ENCODE assay signal across 10 cellular contexts in the genomic region with DNA sequence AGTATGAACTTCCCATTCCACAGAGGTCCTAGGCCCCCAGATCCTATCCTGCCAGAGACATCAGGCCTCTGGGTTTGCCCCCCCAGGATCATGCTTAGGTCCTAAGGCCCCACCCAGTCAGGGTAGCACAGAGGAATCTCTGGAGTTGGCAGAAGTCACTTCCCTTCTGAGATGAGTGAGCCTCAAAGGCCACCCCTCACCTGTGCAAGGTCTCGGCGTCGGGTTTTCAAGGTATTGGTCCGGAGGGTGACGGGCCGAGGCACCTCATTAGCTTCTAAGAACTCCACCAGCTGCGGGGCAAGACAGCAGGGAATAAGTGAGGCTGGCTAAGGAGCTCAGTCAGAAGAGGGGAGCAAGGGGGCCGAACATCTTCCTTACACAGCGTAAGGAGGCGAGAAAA. TPM values are rescaled to one million over a fixed set of nuclear protein-coding genes. Genes with fewer than 3 reads are reported as not detected.
DNase-seq lines count a peak whose midpoint lies in the region; ATAC-seq, FAIRE-seq and TF ChIP-seq lines count a peak whose summit lies in the region.
"Had no signal": no experiment of that assay in that cellular context is flagged by ENCODE, and none has a peak within 500 bp of the region (broad histone marks: within the 10 kb centered on the region; RNA-seq: fewer than 3 reads in every experiment).

No MANE protein-coding gene starts in this region.

- peak overlapping the region; percentile 68 for H3K27ac Mint-ChIP-seq in activated CD4-positive, alpha-beta T cell treated with anti-CD3 and anti-CD28 coated beads for 36 hours
- H3K27ac Mint-ChIP-seq in CD4-positive, alpha-beta memory T cell: peak overlapping the region in 5 of 7 donors; percentile 16 to 82 (median 77)
- peak overlapping the region; percentile 50 for H3K27ac Mint-ChIP-seq in activated CD8-positive, alpha-beta T cell treated with anti-CD3 and anti-CD28 coated beads for 36 hours
- H3K27ac Mint-ChIP-seq in stimulated activated effector memory CD8-positive, alpha-beta T cell treated with anti-CD3 and anti-CD28 coated beads, Interleukin-12 subunit alpha, Interleukin-12 subunit beta, amount 100 ng/mL, for 72 hours: no peak overlapping the region

- no peak for TF ChIP-seq CTCF in activated CD8-positive, alpha-beta T cell treated with anti-CD3 and anti-CD28 coated beads for 36 hours (IDR thresholded peaks at IDR 0.05)
- TF ChIP-seq CTCF in kidney (IDR thresholded peaks at IDR 0.05; ENCODE audit: borderline replicate concordance, extremely low read depth, insufficient read depth): no peak
- TF ChIP-seq CTCF in foreskin fibroblast (IDR thresholded peaks at IDR 0.05; ENCODE audit: low read depth, low read length): no peak

- peaks cover 54% of the 10 kb centered on the region for H3K36me3 ChIP-seq in CD4-positive, alpha-beta memory T cell (ENCODE audit: insufficient read depth, low read length)
- H3K36me3 ChIP-seq in kidney (ENCODE audit: control insufficient read depth in 1 of 2, insufficient read depth in 2 of 2, low read length in 2 of 2): peaks cover 31 to 42% of the 10 kb centered on the region in 2 donors

- no peak overlapping the region for H3K4me3 Mint-ChIP-seq in activated CD4-positive, alpha-beta T cell treated with anti-CD3 and anti-CD28 coated beads for 36 hours
- H3K4me3 Mint-ChIP-seq in CD4-positive, alpha-beta memory T cell: no peak overlapping the region
- H3K4me3 Mint-ChIP-seq in activated CD8-positive, alpha-beta T cell treated with anti-CD3 and anti-CD28 coated beads for 36 hours: no peak overlapping the region
- no peak overlapping the region for H3K4me3 Mint-ChIP-seq in stimulated activated effector memory CD8-positive, alpha-beta T cell treated with anti-CD3 and anti-CD28 coated beads, Interleukin-12 subunit alpha, Interleukin-12 subunit beta, amount 100 ng/mL, for 72 hours

- CTCF ChIA-PET in activated CD4-positive, alpha-beta T cell treated with anti-CD3 and anti-CD28 coated beads for 36 hours (lab: Charles Lee): interaction anchor here (0.7 to 2.1 kb wide), 9 partner anchors 12 to 349 kb away, joined by 3 to 12 read pairs (median 4); a partner anchor contains a TSS
- CTCF ChIA-PET in CD4-positive, alpha-beta memory T cell (lab: Charles Lee; ENCODE audit: partially characterized antibody): interaction anchor here (0.9 to 4.6 kb wide), 13 partner anchors 10 to 262 kb away, joined by 3 to 61 read pairs (median 5); a partner anchor contains a TSS
- CTCF ChIA-PET in activated CD8-positive, alpha-beta T cell treated with anti-CD3 and anti-CD28 coated beads for 36 hours (lab: Charles Lee): interaction anchor here (0.7 to 3.0 kb wide), 20 partner anchors 8 to 203 kb away, joined by 3 to 11 read pairs (median 4); a partner anchor contains a TSS

- H3K4me1 Mint-ChIP-seq in activated CD4-positive, alpha-beta T cell treated with anti-CD3 and anti-CD28 coated beads for 36 hours: peaks cover 44% of the 10 kb centered on the region
- peaks cover 19 to 47% (median 37%) of the 10 kb centered on the region in 4 donors for H3K4me1 Mint-ChIP-seq in CD4-positive, alpha-beta memory T cell
- peaks cover 49% of the 10 kb centered on the region for H3K4me1 Mint-ChIP-seq in activated CD8-positive, alpha-beta T cell treated with anti-CD3 and anti-CD28 coated beads for 36 hours (ENCODE audit: low read depth)
- H3K4me1 Mint-ChIP-seq in stimulated activated effector memory CD8-positive, alpha-beta T cell treated with anti-CD3 and anti-CD28 coated beads, Interleukin-12 subunit alpha, Interleukin-12 subunit beta, amount 100 ng/mL, for 72 hours: peaks cover 43% of the 10 kb centered on the region

- H3K9me3 Mint-ChIP-seq in activated CD4-positive, alpha-beta T cell treated with anti-CD3 and anti-CD28 coated beads for 36 hours (ENCODE audit: low read depth): no peaks in the 10 kb centered on the region
- no peaks in the 10 kb centered on the region for H3K9me3 Mint-ChIP-seq in CD4-positive, alpha-beta memory T cell
- H3K9me3 Mint-ChIP-seq in activated CD8-positive, alpha-beta T cell treated with anti-CD3 and anti-CD28 coated beads for 36 hours: no peaks in the 10 kb centered on the region
- H3K9me3 Mint-ChIP-seq in stimulated activated effector memory CD8-positive, alpha-beta T cell treated with anti-CD3 and anti-CD28 coated beads, Interleukin-12 subunit alpha, Interleukin-12 subunit beta, amount 100 ng/mL, for 72 hours: no peaks in the 10 kb centered on the region

- H3K4me1 ChIP-seq in CD4-positive, alpha-beta memory T cell (ENCODE audit: insufficient read depth, low read length): peaks cover 36% of the 10 kb centered on the region
- H3K4me1 ChIP-seq in kidney (ENCODE audit: control insufficient read depth in 1 of 2, insufficient read depth in 1 of 2, low read depth in 1 of 2, low read length in 2 of 2): peaks cover 5 to 9% of the 10 kb centered on the region in 2 donors

- no peak for DNase-seq in activated CD4-positive, alpha-beta T cell treated with anti-CD3 and anti-CD28 coated beads for 36 hours
- no peak for DNase-seq in activated CD4-positive, alpha-beta T cell treated with anti-CD3 and anti-CD28 coated beads, Interleukin-2, amount 50 U/mL, for 48 hours
- DNase-seq in CD4-positive, alpha-beta memory T cell: no peak
- DNase-seq in activated CD8-positive, alpha-beta T cell treated with anti-CD3 and anti-CD28 coated beads for 36 hours: no peak
- DNase-seq in kidney (peak; percentile 51), foreskin fibroblast (no peak)
- DNase-seq in stimulated activated effector memory CD8-positive, alpha-beta T cell treated with anti-CD3 and anti-CD28 coated beads, Interleukin-12 subunit alpha, Interleukin-12 subunit beta, amount 100 ng/mL, for 72 hours (ENCODE audit: low spot score in 2 of 2): no peak
- DNase-seq: NCI-H187 had no signal

- no peak for FAIRE-seq in kidney (lab: Jason Lieb, UNC)

- H3K9me3 ChIP-seq in CD4-positive, alpha-beta memory T cell (ENCODE audit: control insufficient read depth in 1 of 2, low read length in 2 of 2): no peaks in the 10 kb centered on the region
- H3K9me3 ChIP-seq in kidney (ENCODE audit: control insufficient read depth in 1 of 2, low read length in 2 of 2): no peaks in the 10 kb centered on the region

- no peak for ATAC-seq in activated CD4-positive, alpha-beta T cell treated with anti-CD3 and anti-CD28 coated beads for 36 hours
- ATAC-seq in activated CD8-positive, alpha-beta T cell treated with anti-CD3 and anti-CD28 coated beads for 36 hours: no peak
- ATAC-seq in stimulated activated effector memory CD8-positive, alpha-beta T cell treated with anti-CD3 and anti-CD28 coated beads, Interleukin-12 subunit alpha, Interleukin-12 subunit beta, amount 100 ng/mL, for 72 hours: no peak
- no peak for ATAC-seq in GM21576 (IDR thresholded peaks at IDR 0.05; ENCODE audit: unreplicated experiment)

- POLR2A ChIA-PET in activated CD4-positive, alpha-beta T cell treated with anti-CD3 and anti-CD28 coated beads for 36 hours (lab: Charles Lee): no interaction called here
- POLR2A ChIA-PET in CD4-positive, alpha-beta memory T cell (lab: Charles Lee; ENCODE audit: partially characterized antibody): interaction anchor here (1.1 to 1.5 kb wide), 3 partner anchors 9 to 31 kb away, joined by 4 to 5 read pairs (median 5); no protein-coding TSS in a partner anchor
- POLR2A ChIA-PET in activated CD8-positive, alpha-beta T cell treated with anti-CD3 and anti-CD28 coated beads for 36 hours (lab: Charles Lee): interaction anchor here (0.6 to 1.4 kb wide), 7 partner anchors 8 to 27 kb away, joined by 3 to 6 read pairs (median 3); no protein-coding TSS in a partner anchor

- no peak overlapping the region for H3K27ac ChIP-seq in CD4-positive, alpha-beta memory T cell (ENCODE audit: low read depth, low read length)
- no peak overlapping the region for H3K27ac ChIP-seq in kidney (ENCODE audit: low read depth in 2 of 2, low read length in 2 of 2)
- H3K27ac ChIP-seq: PC-9 had no signal

- H3K27me3 Mint-ChIP-seq in activated CD4-positive, alpha-beta T cell treated with anti-CD3 and anti-CD28 coated beads for 36 hours: no peaks in the 10 kb centered on the region
- H3K27me3 Mint-ChIP-seq in CD4-positive, alpha-beta memory T cell: no peaks in the 10 kb centered on the region
- no peaks in the 10 kb centered on the region for H3K27me3 Mint-ChIP-seq in activated CD8-positive, alpha-beta T cell treated with anti-CD3 and anti-CD28 coated beads for 36 hours

- no peak overlapping the region for H3K9ac ChIP-seq in kidney (ENCODE audit: low read length in 2 of 2)

- H3K27me3 ChIP-seq in CD4-positive, alpha-beta memory T cell (ENCODE audit: insufficient read depth, low read length): no peaks in the 10 kb centered on the region

- H3K36me3 Mint-ChIP-seq in activated CD4-positive, alpha-beta T cell treated with anti-CD3 and anti-CD28 coated beads for 36 hours (ENCODE audit: low read depth): peaks cover 79% of the 10 kb centered on the region
- H3K36me3 Mint-ChIP-seq in CD4-positive, alpha-beta memory T cell: peaks cover 53 to 71% of the 10 kb centered on the region in 2 donors
- H3K36me3 Mint-ChIP-seq in activated CD8-positive, alpha-beta T cell treated with anti-CD3 and anti-CD28 coated beads for 36 hours (ENCODE audit: low read depth): peaks cover 67% of the 10 kb centered on the region
- peaks cover 100% of the 10 kb centered on the region for H3K36me3 Mint-ChIP-seq in stimulated activated effector memory CD8-positive, alpha-beta T cell treated with anti-CD3 and anti-CD28 coated beads, Interleukin-12 subunit alpha, Interleukin-12 subunit beta, amount 100 ng/mL, for 72 hours

- no peak overlapping the region for H3K4me3 ChIP-seq in CD4-positive, alpha-beta memory T cell (ENCODE audit: low read length in 2 of 2)
- H3K4me3 ChIP-seq in kidney (ENCODE audit: low read length in 2 of 2) (no peak overlapping the region), foreskin fibroblast (ENCODE audit: low read depth in 1 of 2, low read length in 2 of 2) (no peak overlapping the region)
- H3K4me3 ChIP-seq: PC-9 had no signal

- intact Hi-C loops in activated CD4-positive, alpha-beta T cell treated with anti-CD3 and anti-CD28 coated beads for 36 hours (cut with DNase I, micrococcal nuclease): no loop called here
- intact Hi-C loops in CD4-positive, alpha-beta memory T cell (cut with micrococcal nuclease): loop anchor here (2.0 to 10.0 kb wide), 2 partner anchors 216 to 262 kb away; a partner anchor contains a TSS
- intact Hi-C loops in activated CD8-positive, alpha-beta T cell treated with anti-CD3 and anti-CD28 coated beads for 36 hours (cut with micrococcal nuclease): no loop called here
- intact Hi-C loops in kidney (cut with DNase I): no loop called here

RNA-seq across cellular contexts. Expression of a gene that starts 5.2 kb away (rescaled TPM):
- 10 to 100 TPM; 93.2 to 97.1 TPM for total RNA-seq in activated CD4-positive, alpha-beta T cell treated with anti-CD3 and anti-CD28 coated beads for 36 hours
- 10 to 100 TPM; 87.6 to 87.7 TPM for total RNA-seq in CD4-positive, alpha-beta memory T cell
- 10 to 100 TPM; 15.5 to 43.2 TPM for polyA plus RNA-seq in CD4-positive, alpha-beta memory T cell
- total RNA-seq in activated CD8-positive, alpha-beta T cell treated with anti-CD3 and anti-CD28 coated beads for 36 hours: 10 to 100 TPM; 87.9 to 89.4 TPM
- total RNA-seq in kidney: 29.7 TPM
- 12.2 TPM for polyA plus RNA-seq in kidney (ENCODE audit: insufficient read depth, low read depth, low replicate concordance)

RNA-seq across cellular contexts. Expression of a gene that starts 7.0 kb away (rescaled TPM):
- total RNA-seq in activated CD4-positive, alpha-beta T cell treated with anti-CD3 and anti-CD28 coated beads for 36 hours: 1 to 10 TPM; 8.1 to 8.4 TPM
- total RNA-seq in CD4-positive, alpha-beta memory T cell: 10 to 100 TPM; 58.7 to 60.4 TPM
- 10 to 100 TPM in 1 of 2 donors, 1 to 10 TPM in 1; 3.7 to 12.5 TPM for polyA plus RNA-seq in CD4-positive, alpha-beta memory T cell
- 1 to 10 TPM; 7.8 to 8.5 TPM for total RNA-seq in activated CD8-positive, alpha-beta T cell treated with anti-CD3 and anti-CD28 coated beads for 36 hours
- total RNA-seq in kidney: 21.5 TPM
- 11.5 TPM for polyA plus RNA-seq in kidney (ENCODE audit: insufficient read depth, low read depth, low replicate concordance)

RNA-seq across cellular contexts. Expression of a gene that starts 28.6 kb away (rescaled TPM):
- 1,000 to 10,000 TPM; 7,289 to 9,770 TPM for total RNA-seq in activated CD4-positive, alpha-beta T cell treated with anti-CD3 and anti-CD28 coated beads for 36 hours
- 100 to 1,000 TPM; 474 to 495 TPM for total RNA-seq in CD4-positive, alpha-beta memory T cell
- 1,000 to 10,000 TPM; 1,831 to 2,185 TPM for polyA plus RNA-seq in CD4-positive, alpha-beta memory T cell
- 1,000 to 10,000 TPM; 9,109 to 9,234 TPM for total RNA-seq in activated CD8-positive, alpha-beta T cell treated with anti-CD3 and anti-CD28 coated beads for 36 hours
- total RNA-seq in kidney: 1,501 TPM
- 4,871 TPM for polyA plus RNA-seq in kidney (ENCODE audit: insufficient read depth, low read depth, low replicate concordance)

RNA-seq across cellular contexts. Expression of a gene that starts 44.3 kb away (rescaled TPM):
- 100 to 1,000 TPM; 279 to 322 TPM for total RNA-seq in activated CD4-positive, alpha-beta T cell treated with anti-CD3 and anti-CD28 coated beads for 36 hours
- total RNA-seq in CD4-positive, alpha-beta memory T cell: 100 to 1,000 TPM; 246 to 255 TPM
- 10 to 100 TPM; 13.3 to 64.6 TPM for polyA plus RNA-seq in CD4-positive, alpha-beta memory T cell
- total RNA-seq in activated CD8-positive, alpha-beta T cell treated with anti-CD3 and anti-CD28 coated beads for 36 hours: 100 to 1,000 TPM; 273 to 277 TPM
- total RNA-seq in kidney: 224 TPM
- polyA plus RNA-seq in kidney (ENCODE audit: insufficient read depth, low read depth, low replicate concordance): 109 TPM
